Comparison of ENCODE assay signal across 23 cellular contexts in the genomic region with DNA sequence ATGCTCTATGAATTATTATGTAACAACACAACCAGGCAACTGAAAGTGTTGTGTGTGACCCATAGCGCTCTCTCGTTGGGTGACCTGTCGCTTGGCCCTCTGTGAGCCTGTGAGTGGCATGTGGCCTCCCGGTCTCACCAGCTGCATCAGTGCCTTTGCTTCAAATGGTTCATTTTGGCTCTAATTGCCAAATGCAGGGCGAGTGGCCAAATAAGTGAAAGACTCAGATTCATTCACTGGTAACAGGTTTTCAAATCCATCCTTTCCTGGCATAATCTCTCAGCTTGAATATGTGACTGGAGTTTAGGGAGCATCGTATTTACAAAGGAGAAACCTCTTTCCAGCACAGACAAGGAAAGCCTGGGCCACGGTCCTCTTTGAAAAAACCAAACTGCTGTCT.
"Had no signal": no experiment of that assay in that cellular context is flagged by ENCODE, and none has a peak within 500 bp of the region (broad histone marks: within the 10 kb centered on the region; RNA-seq: fewer than 3 reads in every experiment).

No MANE protein-coding gene starts in this region.

- H3K9me3 Mint-ChIP-seq: activated CD4-positive, alpha-beta memory T cell treated with anti-CD3 and anti-CD28 coated beads for 36 hours; activated CD4-positive, alpha-beta T cell treated with anti-CD3 and anti-CD28 coated beads, Interleukin-2, amount 10 ng/mL, durations not matched to agents 24 days and 14 days; activated T-helper 1 cell treated with anti-CD3 and anti-CD28 coated beads, Interleukin-12 subunit alpha, Interleukin-12 subunit beta, Interleukin-2, Interleukin-4 antibody, amounts not matched to agents 30 ng/mL and 10 ng/mL and 1 ng/mL, durations not matched to agents 14 hours and 24 hours and 36 hours; endodermal cell; nephron; stimulated activated memory B cell treated with anti-CD40 and anti-IgM and Interleukin-4, amounts not matched to agents 10 μg/mL and 1 μg/mL and 100 μg/mL, for 72 hours; stimulated activated naive CD8-positive, alpha-beta T cell treated with anti-CD3 and anti-CD28 coated beads, Interleukin-15, amount 100 ng/mL, for 72 hours had no signal

- H3K27ac Mint-ChIP-seq: activated CD4-positive, alpha-beta memory T cell treated with anti-CD3 and anti-CD28 coated beads for 36 hours; activated CD4-positive, alpha-beta T cell treated with anti-CD3 and anti-CD28 coated beads, Interleukin-2, amount 10 ng/mL, durations not matched to agents 24 days and 14 days; activated naive CD4-positive, alpha-beta T cell treated with anti-CD3 and anti-CD28 coated beads, Interleukin-2, amount 10 ng/mL, durations not matched to agents 7 days and 5 days; activated T-helper 1 cell treated with anti-CD3 and anti-CD28 coated beads, Interleukin-12 subunit alpha, Interleukin-12 subunit beta, Interleukin-2, Interleukin-4 antibody, amounts not matched to agents 30 ng/mL and 10 ng/mL and 1 ng/mL, durations not matched to agents 14 hours and 24 hours and 36 hours; endodermal cell; nephron; progenitor cell of endocrine pancreas; stimulated activated memory B cell treated with anti-CD40 and anti-IgM and Interleukin-4, amounts not matched to agents 10 μg/mL and 1 μg/mL and 100 μg/mL, for 72 hours; stimulated activated naive CD8-positive, alpha-beta T cell treated with anti-CD3 and anti-CD28 coated beads, Interleukin-15, amount 100 ng/mL, for 72 hours; T-helper 17 cell had no signal

- H3K27me3 Mint-ChIP-seq: activated CD4-positive, alpha-beta memory T cell treated with anti-CD3 and anti-CD28 coated beads for 36 hours; activated CD4-positive, alpha-beta T cell treated with anti-CD3 and anti-CD28 coated beads, Interleukin-2, amount 10 ng/mL, durations not matched to agents 24 days and 14 days; activated naive CD4-positive, alpha-beta T cell treated with anti-CD3 and anti-CD28 coated beads, Interleukin-2, amount 10 ng/mL, durations not matched to agents 7 days and 5 days; progenitor cell of endocrine pancreas; stimulated activated memory B cell treated with anti-CD40 and anti-IgM and Interleukin-4, amounts not matched to agents 10 μg/mL and 1 μg/mL and 100 μg/mL, for 72 hours; stimulated activated naive CD8-positive, alpha-beta T cell treated with anti-CD3 and anti-CD28 coated beads, Interleukin-15, amount 100 ng/mL, for 72 hours had no signal

- H3K36me3 Mint-ChIP-seq: activated CD4-positive, alpha-beta memory T cell treated with anti-CD3 and anti-CD28 coated beads for 36 hours; activated naive CD4-positive, alpha-beta T cell treated with anti-CD3 and anti-CD28 coated beads, Interleukin-2, amount 10 ng/mL, durations not matched to agents 7 days and 5 days; stimulated activated memory B cell treated with anti-CD40 and anti-IgM and Interleukin-4, amounts not matched to agents 10 μg/mL and 1 μg/mL and 100 μg/mL, for 72 hours had no signal

- ATAC-seq: foreskin keratinocyte; left lung; lower lobe of right lung; stimulated activated memory B cell treated with anti-CD40 and anti-IgM and Interleukin-4, amounts not matched to agents 10 μg/mL and 1 μg/mL and 100 μg/mL, for 72 hours; stimulated activated naive CD8-positive, alpha-beta T cell treated with anti-CD3 and anti-CD28 coated beads, Interleukin-15, amount 100 ng/mL, for 72 hours; T-helper 17 cell had no signal

- H3K4me3 Mint-ChIP-seq: activated CD4-positive, alpha-beta memory T cell treated with anti-CD3 and anti-CD28 coated beads for 36 hours; activated CD4-positive, alpha-beta T cell treated with anti-CD3 and anti-CD28 coated beads, Interleukin-2, amount 10 ng/mL, durations not matched to agents 24 days and 14 days; activated naive CD4-positive, alpha-beta T cell treated with anti-CD3 and anti-CD28 coated beads, Interleukin-2, amount 10 ng/mL, durations not matched to agents 7 days and 5 days; activated T-helper 1 cell treated with anti-CD3 and anti-CD28 coated beads, Interleukin-12 subunit alpha, Interleukin-12 subunit beta, Interleukin-2, Interleukin-4 antibody, amounts not matched to agents 30 ng/mL and 10 ng/mL and 1 ng/mL, durations not matched to agents 14 hours and 24 hours and 36 hours; endodermal cell; nephron; stimulated activated memory B cell treated with anti-CD40 and anti-IgM and Interleukin-4, amounts not matched to agents 10 μg/mL and 1 μg/mL and 100 μg/mL, for 72 hours; stimulated activated naive CD8-positive, alpha-beta T cell treated with anti-CD3 and anti-CD28 coated beads, Interleukin-15, amount 100 ng/mL, for 72 hours; T-helper 17 cell had no signal

- H3K4me1 Mint-ChIP-seq: activated CD4-positive, alpha-beta T cell treated with anti-CD3 and anti-CD28 coated beads, Interleukin-2, amount 10 ng/mL, durations not matched to agents 24 days and 14 days; activated naive CD4-positive, alpha-beta T cell treated with anti-CD3 and anti-CD28 coated beads, Interleukin-2, amount 10 ng/mL, durations not matched to agents 7 days and 5 days; endodermal cell; nephron; stimulated activated memory B cell treated with anti-CD40 and anti-IgM and Interleukin-4, amounts not matched to agents 10 μg/mL and 1 μg/mL and 100 μg/mL, for 72 hours; stimulated activated naive CD8-positive, alpha-beta T cell treated with anti-CD3 and anti-CD28 coated beads, Interleukin-15, amount 100 ng/mL, for 72 hours; T-helper 17 cell had no signal

- DNase-seq: activated CD4-positive, alpha-beta memory T cell treated with anti-CD3 and anti-CD28 coated beads for 36 hours; activated CD4-positive, alpha-beta T cell treated with anti-CD3 and anti-CD28 coated beads, Interleukin-2, amount 10 ng/mL, durations not matched to agents 24 days and 14 days; activated CD4-positive, CD25-positive, alpha-beta regulatory T cell treated with anti-CD3 and anti-CD28 coated beads, Interleukin-2, amount 50 U/mL, for 72 hours; activated CD8-positive, alpha-beta memory T cell treated with anti-CD3 and anti-CD28 coated beads, Interleukin-2, amount 50 U/mL, for 4 hours; activated effector memory CD4-positive, alpha-beta T cell treated with anti-CD3 and anti-CD28 coated beads, Interleukin-2, amount 50 U/mL, for 16 hours; activated naive CD4-positive, alpha-beta T cell treated with anti-CD3 and anti-CD28 coated beads, Interleukin-2, amount 10 ng/mL, durations not matched to agents 7 days and 5 days; activated T-cell treated with anti-CD3 and anti-CD28 coated beads, Interleukin-2, amount 50 U/mL, for 1 hour; amniotic stem cell; cortex of kidney; endodermal cell; foreskin keratinocyte; left lung; lower lobe of right lung; retina; stimulated activated CD4-positive, alpha-beta T cell treated with anti-CD3 and anti-CD28 coated beads, Interleukin-1b, Interleukin-23, amount 100 ng/mL, for 48 hours; stimulated activated CD4-positive, alpha-beta T cell treated with anti-CD3 and anti-CD28 coated beads, Interleukin-4, amount 100 ng/mL, for 4 hours; stimulated activated CD8-positive, alpha-beta memory T cell treated with anti-CD3 and anti-CD28 coated beads, Interleukin-4, amount 100 ng/mL, for 48 hours; stimulated activated naive CD8-positive, alpha-beta T cell treated with anti-CD3 and anti-CD28 coated beads, Interleukin-15, amount 100 ng/mL, for 72 hours; T-helper 17 cell had no signal
